Comparison of ENCODE assay signal across 1 cellular context in genomic region chr9:35834260-35835215, GRCh38.
TF ChIP-seq lines count a peak whose summit lies in the region.

No MANE protein-coding gene starts in this region.

TF ChIP-seq in GM12878, 131 proteins besides CTCF, POLR2A, EP300 and RAD21 (continued from another document):
- TF ChIP-seq PRDM15 (CRISPR knock-in tag; IDR thresholded peaks at IDR 0.05) = no peak
- TF ChIP-seq RELB (IDR thresholded peaks at IDR 0.05; ENCODE audit: low read depth) = no peak
- TF ChIP-seq RAD51 (IDR thresholded peaks at IDR 0.05) = peak; percentile 76
- no peak for TF ChIP-seq E2F4 (IDR thresholded peaks at IDR 0.05; ENCODE audit: low read depth, low read length)
- no peak for TF ChIP-seq NR2C2 (IDR thresholded peaks at IDR 0.05; ENCODE audit: borderline replicate concordance, control insufficient read depth, insufficient read length, low read depth)
- TF ChIP-seq ZNF687 (IDR thresholded peaks at IDR 0.05) = peak; percentile 95
- TF ChIP-seq RCOR1 (conservative IDR thresholded peaks at IDR 0.05; ENCODE audit: low read depth, low read length) = no peak
- TF ChIP-seq NFIC (IDR thresholded peaks at IDR 0.05; ENCODE audit: low read depth, low read length) = no peak
- TF ChIP-seq SPI1 (IDR thresholded peaks at IDR 0.05; ENCODE audit: borderline replicate concordance, insufficient read depth, low read depth, low read length) = no peak
- no peak for TF ChIP-seq E4F1 (IDR thresholded peaks at IDR 0.05; ENCODE audit: borderline replicate concordance, partially characterized antibody)
- peak; percentile 36 to 72; a peak in 2 of 4 replicates for TF ChIP-seq BHLHE40 (IDR thresholded peaks at IDR 0.05; ENCODE audit: borderline replicate concordance in 1 of 2, low read depth in 2 of 2, low read length in 1 of 2)
- no peak for TF ChIP-seq BCL3 (IDR thresholded peaks at IDR 0.05; ENCODE audit: borderline replicate concordance, insufficient read depth, low read depth, low read length, poor library complexity, severe bottlenecking)
- no peak for TF ChIP-seq SMARCA5 (IDR thresholded peaks at IDR 0.05)
- no peak for TF ChIP-seq STAT1 (conservative IDR thresholded peaks at IDR 0.05)
- no peak for TF ChIP-seq CREB1 (IDR thresholded peaks at IDR 0.05; ENCODE audit: low read depth)
- TF ChIP-seq GABPA (IDR thresholded peaks at IDR 0.05; ENCODE audit: low read depth) = peak; percentile 55; the same call in 1 of the 2 replicates
- TF ChIP-seq HDAC6 (IDR thresholded peaks at IDR 0.05; ENCODE audit: unreplicated experiment) = no peak
- peak; percentile 97 for TF ChIP-seq NR2F1 (conservative IDR thresholded peaks at IDR 0.05)
- TF ChIP-seq BCLAF1 (IDR thresholded peaks at IDR 0.05) = no peak
- TF ChIP-seq HDAC2 (IDR thresholded peaks at IDR 0.05) = no peak
- TF ChIP-seq ZNF592 (IDR thresholded peaks at IDR 0.05) = no peak
- no peak for TF ChIP-seq IKZF2 (IDR thresholded peaks at IDR 0.05)
